9 cellular contexts compared by ENCODE assay signal in genomic region chr17:74957935-74958549, GRCh38. TPM values are rescaled to one million over a fixed set of nuclear protein-coding genes. Genes with fewer than 3 reads are reported as not detected.
DNase-seq lines count a peak whose midpoint lies in the region; ATAC-seq, FAIRE-seq and TF ChIP-seq lines count a peak whose summit lies in the region.
"Had no signal": no experiment of that assay in that cellular context is flagged by ENCODE, and none has a peak within 500 bp of the region (broad histone marks: within the 10 kb centered on the region; RNA-seq: fewer than 3 reads in every experiment).

No MANE protein-coding gene starts in this region.

- no peak for FAIRE-seq in D721Med (lab: Jason Lieb, UNC)
- FAIRE-seq in frontal cortex (lab: Jason Lieb, UNC), result no peak

- TF ChIP-seq CTCF in D721Med (IDR thresholded peaks at IDR 0.05; ENCODE audit: insufficient read depth, missing control alignments), result peak; percentile 96

- no peak for ATAC-seq in GM18519 (IDR thresholded peaks at IDR 0.05; ENCODE audit: low FRiP score, unreplicated experiment)

- H3K9me3 ChIP-seq in SJSA1 (replicated peaks), result no peaks in the 10 kb centered on the region

- no peaks in the 10 kb centered on the region for H3K36me3 ChIP-seq in SJSA1

- peak; percentile 85 for DNase-seq in D721Med (ENCODE audit: insufficient read length, low spot score)
- DNase-seq in KBM-7, result peak; percentile 78
- peak; percentile 63 to 85 for DNase-seq in SJSA1 (ENCODE audit: low read depth in 1 of 2, low spot score in 2 of 2)
- DNase-seq in activated T-helper 9 cell treated with anti-CD3 and anti-CD28 coated beads, Interleukin-2, amount 50 U/mL, for 16 hours (ENCODE audit: low read depth), result peak; percentile 67
- DNase-seq in frontal cortex (ENCODE audit: low spot score in 2 of 2), result peak; percentile 70 to 77
- peak; percentile 37 to 95 (median 75) for DNase-seq in posterior cingulate gyrus
- DNase-seq in ureter (ENCODE audit: low spot score), result peak; percentile 77

- peaks cover 37% of the 10 kb centered on the region for H3K27me3 ChIP-seq in SJSA1 (replicated peaks)

- H3K4me3 ChIP-seq in SJSA1, result no peak overlapping the region

- H3K4me1 ChIP-seq in SJSA1 (replicated peaks), result no peaks in the 10 kb centered on the region

- in situ Hi-C loops in KBM-7 (cut with MboI; ENCODE audit: low pct_unique_long_range_greater_than_20kb, low sequenced_read_pairs), result no loop called here

- H3K27ac ChIP-seq in SJSA1, result no peak overlapping the region

- intact Hi-C loops in posterior cingulate gyrus (cut with DNase I), result no loop called here

RNA-seq across cellular contexts. Expression of gene HID1, which starts 14.5 kb away (rescaled TPM):
- total RNA-seq in SJSA1 (2014; rRNA removed; shearing (Covaris generic)), result 0.16 TPM in 1 of 2 replicates, not detected in the other
- total RNA-seq in frontal cortex, result 17.1 TPM
- total RNA-seq in ureter, result 78.1 TPM

RNA-seq across cellular contexts. Expression of gene OTOP3, which starts 22.3 kb away (rescaled TPM):
- not detected in 2 replicates for total RNA-seq in SJSA1 (2014; rRNA removed; shearing (Covaris generic))
- total RNA-seq in frontal cortex (not detected), ureter (not detected)
- total RNA-seq: T-helper 2 cell treated with Interferon-gamma antibody and Interleukin-4, amounts not matched to agents 100 ng/mL and 5 ng/mL, for 36 hours had no signal

RNA-seq across cellular contexts. Expression of gene CDR2L, which starts 29.4 kb away (rescaled TPM):
- total RNA-seq in SJSA1 (2014; rRNA removed; shearing (Covaris generic)), result 9.6 and 14.7 TPM in 2 replicates
- total RNA-seq in frontal cortex (3.3 TPM), ureter (11.4 TPM)

RNA-seq across cellular contexts. Expression of gene OTOP2, which starts 34.0 kb away (rescaled TPM):
- not detected in 2 replicates for total RNA-seq in SJSA1 (2014; rRNA removed; shearing (Covaris generic))
- total RNA-seq in frontal cortex (not detected), ureter (not detected)
- total RNA-seq: T-helper 2 cell treated with Interferon-gamma antibody and Interleukin-4, amounts not matched to agents 100 ng/mL and 5 ng/mL, for 36 hours had no signal

RNA-seq across cellular contexts. Expression of gene USH1G, which starts 35.0 kb away (rescaled TPM):
- not detected in 2 replicates for total RNA-seq in SJSA1 (2014; rRNA removed; shearing (Covaris generic))
- 0.41 TPM for total RNA-seq in frontal cortex
- 1.4 TPM for total RNA-seq in ureter
- total RNA-seq: T-helper 2 cell treated with Interferon-gamma antibody and Interleukin-4, amounts not matched to agents 100 ng/mL and 5 ng/mL, for 36 hours had no signal

Comparison
In these comparisons a context has a peak if more than half of its experiments do, and no peak if none do; other contexts are left out.
1. RNA of gene HID1, which starts 14.5 kb away (total RNA-seq): 78.1 TPM in ureter (single experiment) and 17.1 TPM in frontal cortex (single experiment); 0.16 TPM in SJSA1; every median in the first group is over 10 times any median in the second.
2. Peak in every context shown above with its lines, with median percentiles within 50 percentile points of each other: DNase-seq.